15 cellular contexts compared by ENCODE assay signal in genomic region chr20:15882553-15882952, GRCh38.
A peak's percentile ranks its signal among the peaks of the same experiment; 100 is the strongest.
DNase-seq lines count a peak whose midpoint lies in the region; ATAC-seq lines count a peak whose summit lies in the region.
"Had no signal": no experiment of that assay in that cellular context is flagged by ENCODE, and none has a peak within 500 bp of the region (broad histone marks: within the 10 kb centered on the region; RNA-seq: fewer than 3 reads in every experiment).

No MANE protein-coding gene starts in this region.

- H3K27ac Mint-ChIP-seq in stimulated activated memory B cell treated with anti-CD40 and anti-IgM and Interleukin-4, amounts not matched to agents 10 μg/mL and 1 μg/mL and 100 μg/mL, for 72 hours, result peak overlapping the region; percentile 47
- H3K27ac Mint-ChIP-seq: WTC11 had no signal

- no peak overlapping the region for H3K4me3 Mint-ChIP-seq in stimulated activated memory B cell treated with anti-CD40 and anti-IgM and Interleukin-4, amounts not matched to agents 10 μg/mL and 1 μg/mL and 100 μg/mL, for 72 hours
- H3K4me3 Mint-ChIP-seq: WTC11 had no signal

- no peaks in the 10 kb centered on the region for H3K27me3 Mint-ChIP-seq in stimulated activated memory B cell treated with anti-CD40 and anti-IgM and Interleukin-4, amounts not matched to agents 10 μg/mL and 1 μg/mL and 100 μg/mL, for 72 hours

- H3K36me3 Mint-ChIP-seq in stimulated activated memory B cell treated with anti-CD40 and anti-IgM and Interleukin-4, amounts not matched to agents 10 μg/mL and 1 μg/mL and 100 μg/mL, for 72 hours, result peaks cover 11% of the 10 kb centered on the region

- H3K9me3 Mint-ChIP-seq in stimulated activated memory B cell treated with anti-CD40 and anti-IgM and Interleukin-4, amounts not matched to agents 10 μg/mL and 1 μg/mL and 100 μg/mL, for 72 hours, result peaks cover 12% of the 10 kb centered on the region

- ATAC-seq in GM18870 (IDR thresholded peaks at IDR 0.05; ENCODE audit: unreplicated experiment) (peak; percentile 83), HG02623 (IDR thresholded peaks at IDR 0.05; ENCODE audit: unreplicated experiment) (peak; percentile 62)
- peak; percentile 68 for ATAC-seq in stimulated activated memory B cell treated with anti-CD40 and anti-IgM and Interleukin-4, amounts not matched to agents 10 μg/mL and 1 μg/mL and 100 μg/mL, for 72 hours
- ATAC-seq: WTC11 had no signal

- peaks cover 18% of the 10 kb centered on the region for H3K4me1 Mint-ChIP-seq in stimulated activated memory B cell treated with anti-CD40 and anti-IgM and Interleukin-4, amounts not matched to agents 10 μg/mL and 1 μg/mL and 100 μg/mL, for 72 hours

- DNase-seq in OCI-M1 (lab: John Stamatoyannopoulos, UW) (peak; percentile 7), DMS53 (lab: John Stamatoyannopoulos, UW) (no peak), mesenteric fat pad (ENCODE audit: low spot score) (no peak), cortex of kidney (lab: John Stamatoyannopoulos, UW) (no peak)
- DNase-seq: DMS79 treated with DMSO at 0.1 percent for 48 hours; dorsolateral prefrontal cortex; NCI-H2107; NCI-H774; RPMI8226; stimulated activated naive CD4-positive, alpha-beta T cell; uterus had no signal
